Comparison of ENCODE assay signal across 22 cellular contexts in genomic region chr19:1913781-1914577, GRCh38. TPM values are rescaled to one million over a fixed set of nuclear protein-coding genes. Genes with fewer than 3 reads are reported as not detected.
A peak's percentile ranks its signal among the peaks of the same experiment; 100 is the strongest.
DNase-seq lines count a peak whose midpoint lies in the region; ATAC-seq, FAIRE-seq and TF ChIP-seq lines count a peak whose summit lies in the region.
"Had no signal": no experiment of that assay in that cellular context is flagged by ENCODE, and none has a peak within 500 bp of the region (broad histone marks: within the 10 kb centered on the region; RNA-seq: fewer than 3 reads in every experiment).

No MANE protein-coding gene starts in this region.

- no peak for TF ChIP-seq CTCF in WTC11 (IDR thresholded peaks at IDR 0.05)
- TF ChIP-seq CTCF in pancreas (IDR thresholded peaks at IDR 0.05) = no peak
- TF ChIP-seq CTCF in psoas muscle (IDR thresholded peaks at IDR 0.05) = no peak
- TF ChIP-seq CTCF in upper lobe of right lung (IDR thresholded peaks at IDR 0.05) = no peak

- no peak overlapping the region for H3K27ac ChIP-seq in pancreas
- H3K27ac ChIP-seq in psoas muscle = no peak overlapping the region
- no peak overlapping the region for H3K27ac ChIP-seq in upper lobe of right lung
- H3K27ac ChIP-seq: HL-60, Peyer's patch had no signal

- no peaks in the 10 kb centered on the region for H3K27me3 Mint-ChIP-seq in WTC11 (ENCODE audit: low read depth)
- H3K27me3 Mint-ChIP-seq: CD4-positive, alpha-beta T cell had no signal

- POLR2A ChIA-PET in WTC11 (lab: Charles Lee) = no interaction called here

- H3K4me3 ChIP-seq in H7 (ENCODE audit: insufficient read depth, low read depth, low read length) (no peak overlapping the region), pancreas (no peak overlapping the region), psoas muscle (no peak overlapping the region), upper lobe of right lung (no peak overlapping the region)
- H3K4me3 ChIP-seq: Peyer's patch had no signal

- no peaks in the 10 kb centered on the region for H3K4me1 Mint-ChIP-seq in WTC11

- H3K36me3 ChIP-seq in H7 (replicated peaks; ENCODE audit: control insufficient read depth, insufficient read depth, low read length) (peaks cover 3% of the 10 kb centered on the region), pancreas (peaks cover 0 to 29% (median 8%) of the 10 kb centered on the region in 3 donors), psoas muscle (ENCODE audit: insufficient read depth in 1 of 2, low read depth in 1 of 2) (peaks cover 0 to 30% of the 10 kb centered on the region in 2 donors), upper lobe of right lung (peaks cover 28% of the 10 kb centered on the region)

- H3K27me3 ChIP-seq in H7 (ENCODE audit: control insufficient read depth, insufficient read depth, low read length) (no peaks in the 10 kb centered on the region), pancreas (no peaks in the 10 kb centered on the region), psoas muscle (ENCODE audit: insufficient read depth in 3 of 3, low read length in 2 of 3) (no peaks in the 10 kb centered on the region), upper lobe of right lung (no peaks in the 10 kb centered on the region)
- H3K27me3 ChIP-seq: Peyer's patch had no signal

- intact Hi-C loops in pancreas (cut with DNase I) (no loop called here), psoas muscle (cut with DNase I) (no loop called here), upper lobe of right lung (cut with DNase I) (loop anchor here (10.0 kb wide), 1 partner anchor 161 kb away; no protein-coding TSS in a partner anchor)

- H3K4me3 Mint-ChIP-seq in WTC11 = no peak overlapping the region
- H3K4me3 Mint-ChIP-seq: CD4-positive, alpha-beta T cell had no signal

- H3K9me3 Mint-ChIP-seq in WTC11 = no peaks in the 10 kb centered on the region
- H3K9me3 Mint-ChIP-seq: CD4-positive, alpha-beta T cell had no signal

- ATAC-seq in WTC11 = no peak
- peak; percentile 75 for ATAC-seq in esophagus mucosa
- peak; percentile 66 to 89 (median 74) for ATAC-seq in pancreas
- ATAC-seq in psoas muscle = no peak
- ATAC-seq in upper lobe of right lung = no peak

- H3K36me3 Mint-ChIP-seq in WTC11 = peaks cover 14% of the 10 kb centered on the region; the same call in 1 of the 2 replicates

- no peak for FAIRE-seq in pancreas (lab: Jason Lieb, UNC)
- FAIRE-seq: GM12892, GM19239 had no signal

- DNase-seq in H7 (peak; percentile 35), WTC11 (ENCODE audit: low spot score) (no peak), pancreas (peak; percentile 74 to 89 (median 81)), psoas muscle (no peak), NCI-H510A treated with DMSO at 0.1 percent for 48 hours (lab: John Stamatoyannopoulos, UW) (no peak), upper lobe of right lung (no peak), RKO (ENCODE audit: low spot score) (no peak)
- DNase-seq: AML-193; Calu3; CD4-positive, alpha-beta T cell; DMS79; NCI-H1105 treated with DMSO at 0.1 percent for 48 hours; NCI-H187 treated with DMSO at 0.1 percent for 48 hours; NCI-H2171; NCI-H446 treated with DMSO at 0.1 percent for 48 hours; NCI-H82; Peyer's patch; SIG-M5 had no signal

- H3K27ac Mint-ChIP-seq in WTC11 = 0 out of 2 replicates have a peak overlapping the region, but pooled peaks have one; percentile 41
- H3K27ac Mint-ChIP-seq: CD4-positive, alpha-beta T cell had no signal

- H3K9me3 ChIP-seq in pancreas = no peaks in the 10 kb centered on the region
- H3K9me3 ChIP-seq in psoas muscle = no peaks in the 10 kb centered on the region
- no peaks in the 10 kb centered on the region for H3K9me3 ChIP-seq in upper lobe of right lung
- H3K9me3 ChIP-seq: Peyer's patch had no signal

- peaks cover 10 to 14% (median 12%) of the 10 kb centered on the region in 3 donors for H3K4me1 ChIP-seq in pancreas
- peaks cover 3% of the 10 kb centered on the region for H3K4me1 ChIP-seq in psoas muscle
- H3K4me1 ChIP-seq in upper lobe of right lung = peaks cover 14% of the 10 kb centered on the region

- WGBS in pancreas, 2 donors = 41 to 48% methylated on average over 22 to 23 of the region's 23 CpGs
- WGBS in psoas muscle, 3 donors = 86 to 90% (median 89%) methylated on average over 21 to 23 of the region's 23 CpGs

- CTCF ChIA-PET in WTC11 (lab: Charles Lee) = interaction anchor here (0.8 kb wide), 1 partner anchor 16 kb away, joined by 3 read pairs; no protein-coding TSS in a partner anchor

TF ChIP-seq in WTC11, 78 proteins besides CTCF, POLR2A, EP300 and RAD21 (continues in another document):
- no peak for TF ChIP-seq GRHL2 (CRISPR knock-in tag; IDR thresholded peaks at IDR 0.05; ENCODE audit: insufficient replicate concordance, severe bottlenecking)
- TF ChIP-seq PRDM15 (CRISPR knock-in tag; IDR thresholded peaks at IDR 0.05) = no peak
- no peak for TF ChIP-seq SOX15 (CRISPR knock-in tag; IDR thresholded peaks at IDR 0.05)
- no peak for TF ChIP-seq IRF2 (CRISPR knock-in tag; IDR thresholded peaks at IDR 0.05; ENCODE audit: borderline replicate concordance, low read depth)
- TF ChIP-seq CREB1 (CRISPR knock-in tag; IDR thresholded peaks at IDR 0.05) = no peak
- no peak for TF ChIP-seq NR2C2 (CRISPR knock-in tag; IDR thresholded peaks at IDR 0.05)

RNA-seq across cellular contexts. Expression of gene ADAT3, which starts 8.8 kb away (rescaled TPM):
- total RNA-seq in H7 (2014; rRNA removed; shearing (Covaris generic)) = 10.0 and 12.7 TPM in 2 replicates
- 15.0 to 20.3 TPM (median 15.9 TPM) in 3 replicates for total RNA-seq in WTC11 (2021)
- total RNA-seq in esophagus mucosa = 5.5 TPM
- total RNA-seq in pancreas = 1 to 10 TPM; 2.0 to 6.5 (median 4.5) TPM
- 10 to 100 TPM in 1 of 2 donors, 1 to 10 TPM in 1; 5.2 to 10.1 TPM for polyA plus RNA-seq in pancreas
- 1 to 10 TPM; 1.4 to 2.2 (median 1.7) TPM for total RNA-seq in psoas muscle
- 1 to 10 TPM; 2.4 to 7.2 (median 3.6) TPM for polyA plus RNA-seq in psoas muscle
- total RNA-seq in upper lobe of right lung = 6.3 TPM

RNA-seq across cellular contexts. Expression of gene SCAMP4, which starts 8.8 kb away (rescaled TPM):
- 33.4 and 35.7 TPM in 2 replicates for total RNA-seq in H7 (2014; rRNA removed; shearing (Covaris generic))
- total RNA-seq in WTC11 (2021) (81.3 to 86.1 TPM (median 86.1 TPM) in 3 replicates), esophagus mucosa (45.6 TPM), pancreas (10 to 100 TPM; 23.0 to 52.2 (median 30.7) TPM), psoas muscle (10 to 100 TPM; 13.4 to 16.3 (median 15.1) TPM), upper lobe of right lung (73.2 TPM)
- polyA plus RNA-seq in pancreas (10 to 100 TPM; 40.8 to 49.3 TPM), psoas muscle (10 to 100 TPM in 2 of 3 donors, 1 to 10 TPM in 1; 9.5 to 17.5 (median 15.5) TPM)

RNA-seq across cellular contexts. Expression of gene CSNK1G2, which starts 27.0 kb away (rescaled TPM):
- total RNA-seq in H7 (2014; rRNA removed; shearing (Covaris generic)) = 172 and 186 TPM in 2 replicates
- total RNA-seq in WTC11 (2021) (102 to 126 TPM (median 107 TPM) in 3 replicates), esophagus mucosa (38.8 TPM), pancreas (10 to 100 TPM; 20.7 to 33.0 (median 26.0) TPM), psoas muscle (10 to 100 TPM; 22.3 to 34.1 (median 33.0) TPM), upper lobe of right lung (60.6 TPM)
- polyA plus RNA-seq in pancreas (10 to 100 TPM; 68.0 to 69.4 TPM), psoas muscle (10 to 100 TPM; 25.3 to 49.8 (median 34.2) TPM)

RNA-seq across cellular contexts. Expression of gene ABHD17A, which starts 28.7 kb away (rescaled TPM):
- total RNA-seq in H7 (2014; rRNA removed; shearing (Covaris generic)) = 87.0 and 134 TPM in 2 replicates
- total RNA-seq in WTC11 (2021) = 55.0 to 60.7 TPM (median 57.3 TPM) in 3 replicates
- 50.9 TPM for total RNA-seq in esophagus mucosa
- 10 to 100 TPM; 21.1 to 30.8 (median 24.4) TPM for total RNA-seq in pancreas
- polyA plus RNA-seq in pancreas = 10 to 100 TPM; 62.4 to 71.0 TPM
- total RNA-seq in psoas muscle = 10 to 100 TPM; 38.5 to 54.2 (median 42.3) TPM
- 10 to 100 TPM; 35.5 to 58.9 (median 47.6) TPM for polyA plus RNA-seq in psoas muscle
- total RNA-seq in upper lobe of right lung = 76.1 TPM

RNA-seq across cellular contexts. Expression of gene KLF16, which starts 50.6 kb away (rescaled TPM):
- 20.5 and 21.2 TPM in 2 replicates for total RNA-seq in H7 (2014; rRNA removed; shearing (Covaris generic))
- total RNA-seq in WTC11 (2021) = 54.4 to 64.0 TPM (median 55.4 TPM) in 3 replicates
- total RNA-seq in esophagus mucosa = 23.4 TPM
- 10 to 100 TPM in 1 of 6 donors, 1 to 10 TPM in 5; 4.3 to 10.4 (median 7.9) TPM for total RNA-seq in pancreas
- 1 to 10 TPM; 5.1 to 8.2 TPM for polyA plus RNA-seq in pancreas
- total RNA-seq in psoas muscle = 10 to 100 TPM in 1 of 4 donors, 1 to 10 TPM in 3; 3.0 to 11.1 (median 4.3) TPM
- 10 to 100 TPM in 1 of 3 donors, 1 to 10 TPM in 2; 2.2 to 13.0 (median 3.1) TPM for polyA plus RNA-seq in psoas muscle
- total RNA-seq in upper lobe of right lung = 28.0 TPM

Comparison
In these comparisons a context has a peak if more than half of its experiments do, and no peak if none do; other contexts are left out.
1. DNase-seq: peak in H7 (single experiment) and pancreas (6 of 6); none in WTC11 (single experiment), psoas muscle (0 of 2), NCI-H510A treated with DMSO at 0.1 percent for 48 hours (single experiment), upper lobe of right lung (single experiment) and RKO (single experiment).
2. ATAC-seq: peak in esophagus mucosa (single experiment) and pancreas (4 of 4); none in WTC11 (single experiment), psoas muscle (0 of 4) and upper lobe of right lung (single experiment).